Comparison of ENCODE assay signal across 8 cellular contexts in genomic region chr17:732788-733720, GRCh38. TPM values are rescaled to one million over a fixed set of nuclear protein-coding genes. Genes with fewer than 3 reads are reported as not detected.
DNase-seq lines count a peak whose midpoint lies in the region; ATAC-seq and TF ChIP-seq lines count a peak whose summit lies in the region.

No MANE protein-coding gene starts in this region.

- H3K27me3 ChIP-seq in BLaER1 (no peaks in the 10 kb centered on the region), esophagus muscularis mucosa (no peaks in the 10 kb centered on the region), transverse colon (no peaks in the 10 kb centered on the region)

- H3K36me3 ChIP-seq in BLaER1 (peaks cover 33% of the 10 kb centered on the region), esophagus muscularis mucosa (peaks cover 0 to under 1% (median 0%) of the 10 kb centered on the region in 4 donors), transverse colon (no peaks in the 10 kb centered on the region)

- CTCF ChIA-PET in activated CD8-positive, alpha-beta T cell treated with anti-CD3 and anti-CD28 coated beads for 36 hours (lab: Charles Lee) = interaction anchor here (0.8 kb wide), 1 partner anchor 18 kb away, joined by 4 read pairs; the partner anchor contains the start of gene VPS53

- H3K27ac ChIP-seq in BLaER1 = peak overlapping the region; percentile 91
- peak overlapping the region; percentile 85 to 93 (median 89) for H3K27ac ChIP-seq in esophagus muscularis mucosa (replicated peaks in 1 of 4)
- peak overlapping the region; percentile 86 to 89 (median 88) for H3K27ac ChIP-seq in transverse colon

- peak overlapping the region; percentile 94 for H3K9ac ChIP-seq in BLaER1

- peak overlapping the region; percentile 93 for H3K4me3 Mint-ChIP-seq in activated CD8-positive, alpha-beta T cell treated with anti-CD3 and anti-CD28 coated beads for 36 hours
- peak overlapping the region; percentile 82 to 90 (median 88) for H3K4me3 Mint-ChIP-seq in naive B cell

- peak; percentile 36 for ATAC-seq in GM19397 (IDR thresholded peaks at IDR 0.05; ENCODE audit: unreplicated experiment)
- peak; percentile 66 for ATAC-seq in activated CD8-positive, alpha-beta T cell treated with anti-CD3 and anti-CD28 coated beads for 36 hours
- peak; percentile 39 to 46 for ATAC-seq in naive B cell (ENCODE audit: low read depth in 2 of 2)

- peaks cover 2% of the 10 kb centered on the region for H3K9me3 Mint-ChIP-seq in activated CD8-positive, alpha-beta T cell treated with anti-CD3 and anti-CD28 coated beads for 36 hours
- no peaks in the 10 kb centered on the region for H3K9me3 Mint-ChIP-seq in naive B cell

- H3K27ac Mint-ChIP-seq in activated CD8-positive, alpha-beta T cell treated with anti-CD3 and anti-CD28 coated beads for 36 hours = peak overlapping the region; percentile 90
- H3K27ac Mint-ChIP-seq in naive B cell = peak overlapping the region in 5 of 6 donors; percentile 11 to 79 (median 60)

- TF ChIP-seq POLR2A in esophagus muscularis mucosa (IDR thresholded peaks at IDR 0.05; ENCODE audit: low read depth) = no peak
- TF ChIP-seq POLR2A in transverse colon (IDR thresholded peaks at IDR 0.05) = peak; percentile 25

- no peak for TF ChIP-seq EP300 in esophagus muscularis mucosa (IDR thresholded peaks at IDR 0.05)
- no peak for TF ChIP-seq EP300 in transverse colon (IDR thresholded peaks at IDR 0.05; ENCODE audit: low read depth)

- no peak for TF ChIP-seq CTCF in activated CD8-positive, alpha-beta T cell treated with anti-CD3 and anti-CD28 coated beads for 36 hours (IDR thresholded peaks at IDR 0.05)
- TF ChIP-seq CTCF in esophagus muscularis mucosa (IDR thresholded peaks at IDR 0.05) (no peak), transverse colon (IDR thresholded peaks at IDR 0.05) (no peak)

- DNase-seq in KBM-7 (peak; percentile 52), esophagus muscularis mucosa (ENCODE audit: extremely low spot score) (no peak), naive B cell (peak; percentile 11), transverse colon (peak; percentile 49), NCI-H524 treated with DMSO at 0.1 percent for 48 hours (lab: John Stamatoyannopoulos, UW) (no peak)
- peak; percentile 84 for DNase-seq in activated CD8-positive, alpha-beta T cell treated with anti-CD3 and anti-CD28 coated beads for 36 hours

- POLR2A ChIA-PET in activated CD8-positive, alpha-beta T cell treated with anti-CD3 and anti-CD28 coated beads for 36 hours (lab: Charles Lee) = interaction anchor here (0.5 to 1.7 kb wide), 7 partner anchors 9 to 49 kb away, joined by 3 to 11 read pairs (median 6); partner anchors contain the start of genes GLOD4, MRM3 and VPS53

- H3K4me3 ChIP-seq in BLaER1 (peak overlapping the region; percentile 95), esophagus muscularis mucosa (peak overlapping the region; percentile 82 to 89 (median 86)), transverse colon (peak overlapping the region; percentile 56 to 89 (median 82))

- in situ Hi-C loops in KBM-7 (cut with MboI; ENCODE audit: low pct_unique_long_range_greater_than_20kb, low sequenced_read_pairs) = no loop called here
- in situ Hi-C loops in transverse colon (cut with MboI; ENCODE audit: low pct_ligation_motif_present in 1 of 4, low pct_unique_long_range_greater_than_20kb in 1 of 4, low sequenced_read_pairs in 3 of 4) = no loop called here

- intact Hi-C loops in activated CD8-positive, alpha-beta T cell treated with anti-CD3 and anti-CD28 coated beads for 36 hours (cut with micrococcal nuclease) = no loop called here
- intact Hi-C loops in esophagus muscularis mucosa (cut with DNase I) (loop anchor here (2.0 kb wide), 1 partner anchor 18 kb away; no protein-coding TSS in a partner anchor), transverse colon (cut with DNase I; ENCODE audit: low total_unique reads) (no loop called here)

- 18% methylated on average over 21 of the region's 72 CpGs for WGBS in esophagus muscularis mucosa
- WGBS in transverse colon (ENCODE audit: low coverage in 1 of 2), 2 donors = 10 to 40% methylated on average over 3 to 33 of the region's 72 CpGs

- no peaks in the 10 kb centered on the region for H3K9me3 ChIP-seq in BLaER1
- H3K9me3 ChIP-seq in esophagus muscularis mucosa = no peaks in the 10 kb centered on the region
- no peaks in the 10 kb centered on the region for H3K9me3 ChIP-seq in transverse colon

- H3K4me1 ChIP-seq in BLaER1 (peaks cover 28% of the 10 kb centered on the region), esophagus muscularis mucosa (peaks cover 4 to 26% (median 21%) of the 10 kb centered on the region in 4 donors), transverse colon (peaks cover 3 to 22% (median 13%) of the 10 kb centered on the region in 4 donors)

- H3K4me1 Mint-ChIP-seq in activated CD8-positive, alpha-beta T cell treated with anti-CD3 and anti-CD28 coated beads for 36 hours (ENCODE audit: low read depth) = peaks cover 17% of the 10 kb centered on the region
- peaks cover 0 to 14% (median 12%) of the 10 kb centered on the region in 3 donors for H3K4me1 Mint-ChIP-seq in naive B cell

- H3K27me3 Mint-ChIP-seq in activated CD8-positive, alpha-beta T cell treated with anti-CD3 and anti-CD28 coated beads for 36 hours = no peaks in the 10 kb centered on the region
- H3K27me3 Mint-ChIP-seq in naive B cell = peaks cover 9 to 33% (median 21%) of the 10 kb centered on the region in 3 donors

- peaks cover 19% of the 10 kb centered on the region; the same call in 1 of the 2 replicates for H4K20me1 ChIP-seq in BLaER1

- peak overlapping the region; percentile 93 for H3K4me2 ChIP-seq in BLaER1

- peaks cover 36% of the 10 kb centered on the region for H3K36me3 Mint-ChIP-seq in activated CD8-positive, alpha-beta T cell treated with anti-CD3 and anti-CD28 coated beads for 36 hours (ENCODE audit: low read depth)
- H3K36me3 Mint-ChIP-seq in naive B cell = no peaks in the 10 kb centered on the region

RNA-seq across cellular contexts. Expression of gene TLCD3A, which starts 0.7 kb away (rescaled TPM):
- total RNA-seq in activated CD8-positive, alpha-beta T cell treated with anti-CD3 and anti-CD28 coated beads for 36 hours = 10 to 100 TPM; 30.9 to 34.4 TPM
- total RNA-seq in esophagus muscularis mucosa (10 to 100 TPM in 1 of 4 donors, 1 to 10 TPM in 3; 2.1 to 10.8 (median 5.1) TPM), transverse colon (1 to 10 TPM; 3.2 to 6.4 (median 4.1) TPM)
- polyA plus RNA-seq in naive B cell (ENCODE audit: low read depth in 6 of 6) = under 1 TPM in 4 of 6 donors, not detected in 2; 0.10 to 0.64 (median 0.38) TPM

RNA-seq across cellular contexts. Expression of gene VPS53, which starts 18.4 kb away (rescaled TPM):
- 10 to 100 TPM; 55.7 to 61.6 TPM for total RNA-seq in activated CD8-positive, alpha-beta T cell treated with anti-CD3 and anti-CD28 coated beads for 36 hours
- total RNA-seq in esophagus muscularis mucosa (10 to 100 TPM; 19.9 to 24.9 (median 22.8) TPM), transverse colon (10 to 100 TPM; 26.4 to 80.4 (median 47.7) TPM)
- 10 to 100 TPM in 3 of 6 donors, 1 to 10 TPM in 3; 5.4 to 16.9 (median 10.4) TPM for polyA plus RNA-seq in naive B cell (ENCODE audit: low read depth in 6 of 6)

RNA-seq across cellular contexts. Expression of gene GEMIN4, which starts 19.0 kb away (rescaled TPM):
- 10 to 100 TPM; 52.8 to 55.8 TPM for total RNA-seq in activated CD8-positive, alpha-beta T cell treated with anti-CD3 and anti-CD28 coated beads for 36 hours
- total RNA-seq in esophagus muscularis mucosa = 10 to 100 TPM; 15.4 to 21.2 (median 19.0) TPM
- polyA plus RNA-seq in naive B cell (ENCODE audit: low read depth in 6 of 6) = 10 to 100 TPM; 22.8 to 37.8 (median 26.2) TPM
- total RNA-seq in transverse colon = 10 to 100 TPM; 10.5 to 70.3 (median 12.4) TPM

RNA-seq across cellular contexts. Expression of gene GLOD4, which starts 49.0 kb away (rescaled TPM):
- total RNA-seq in activated CD8-positive, alpha-beta T cell treated with anti-CD3 and anti-CD28 coated beads for 36 hours = 10 to 100 TPM; 47.3 to 55.2 TPM
- total RNA-seq in esophagus muscularis mucosa (10 to 100 TPM; 25.7 to 73.6 (median 53.9) TPM), transverse colon (100 to 1,000 TPM in 1 of 4 donors, 10 to 100 TPM in 3; 65.5 to 124 (median 73.7) TPM)
- 10 to 100 TPM; 68.9 to 83.9 (median 81.3) TPM for polyA plus RNA-seq in naive B cell (ENCODE audit: low read depth in 6 of 6)

RNA-seq across cellular contexts. Expression of gene MRM3, which starts 49.1 kb away (rescaled TPM):
- 10 to 100 TPM; 35.5 to 36.2 TPM for total RNA-seq in activated CD8-positive, alpha-beta T cell treated with anti-CD3 and anti-CD28 coated beads for 36 hours
- 10 to 100 TPM; 17.4 to 25.9 (median 23.9) TPM for total RNA-seq in esophagus muscularis mucosa
- polyA plus RNA-seq in naive B cell (ENCODE audit: low read depth in 6 of 6) = 10 to 100 TPM; 25.2 to 61.9 (median 33.0) TPM
- total RNA-seq in transverse colon = 10 to 100 TPM in 2 of 4 donors, under 1 TPM in 1, not detected in 1; 1.00 to 13.4 (median 12.5) TPM

Comparison
In these comparisons a context has a peak if more than half of its experiments do, and no peak if none do; other contexts are left out.
1. DNase-seq: peak in KBM-7 (single experiment), activated CD8-positive, alpha-beta T cell treated with anti-CD3 and anti-CD28 coated beads for 36 hours (single experiment), naive B cell (single experiment) and transverse colon (single experiment); none in esophagus muscularis mucosa (single experiment) and NCI-H524 treated with DMSO at 0.1 percent for 48 hours (single experiment).
2. Peak in every context shown above with its lines, with median percentiles within 50 percentile points of each other: H3K27ac ChIP-seq, H3K4me3 ChIP-seq and ATAC-seq.